ENCODE assay signal across 1 cellular context in the genomic region with DNA sequence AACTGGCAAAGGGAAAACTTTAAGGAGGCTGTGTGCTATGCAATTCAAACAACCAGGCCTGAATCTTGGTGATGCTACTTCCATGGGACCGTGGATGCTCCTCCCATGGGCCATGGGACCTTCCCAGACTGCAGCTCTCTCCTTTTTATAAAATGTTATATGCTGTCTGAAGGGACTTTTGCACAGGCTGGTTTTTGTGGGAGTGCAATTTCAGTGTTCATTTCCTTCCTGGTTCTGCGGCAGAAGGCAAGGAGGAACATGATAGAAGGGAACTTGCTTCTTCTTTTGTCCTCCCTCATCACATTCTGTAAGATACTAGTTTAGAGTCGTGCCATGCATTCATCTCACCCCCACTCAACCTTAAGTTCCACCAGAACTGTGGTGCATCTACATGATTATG.
TF ChIP-seq lines count a peak whose summit lies in the region.

No MANE protein-coding gene starts in this region.

TF ChIP-seq in HepG2, 621 proteins besides CTCF, POLR2A, EP300 and RAD21 (continued from another document):
- no peak for TF ChIP-seq ZNF589 (CRISPR knock-in tag; conservative IDR thresholded peaks at IDR 0.05)
- TF ChIP-seq CENPX (CRISPR knock-in tag; IDR thresholded peaks at IDR 0.05): no peak
- no peak for TF ChIP-seq PAWR (CRISPR knock-in tag; IDR thresholded peaks at IDR 0.05; ENCODE audit: borderline replicate concordance)
- TF ChIP-seq TEAD2 (CRISPR knock-in tag; IDR thresholded peaks at IDR 0.05): no peak
- TF ChIP-seq, protein P1, sequence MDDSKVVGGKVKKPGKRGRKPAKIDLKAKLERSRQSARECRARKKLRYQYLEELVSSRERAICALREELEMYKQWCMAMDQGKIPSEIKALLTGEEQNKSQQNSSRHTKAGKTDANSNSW (CRISPR knock-in tag; IDR thresholded peaks at IDR 0.05; ENCODE audit: borderline replicate concordance): no peak
